In the genomic region with DNA sequence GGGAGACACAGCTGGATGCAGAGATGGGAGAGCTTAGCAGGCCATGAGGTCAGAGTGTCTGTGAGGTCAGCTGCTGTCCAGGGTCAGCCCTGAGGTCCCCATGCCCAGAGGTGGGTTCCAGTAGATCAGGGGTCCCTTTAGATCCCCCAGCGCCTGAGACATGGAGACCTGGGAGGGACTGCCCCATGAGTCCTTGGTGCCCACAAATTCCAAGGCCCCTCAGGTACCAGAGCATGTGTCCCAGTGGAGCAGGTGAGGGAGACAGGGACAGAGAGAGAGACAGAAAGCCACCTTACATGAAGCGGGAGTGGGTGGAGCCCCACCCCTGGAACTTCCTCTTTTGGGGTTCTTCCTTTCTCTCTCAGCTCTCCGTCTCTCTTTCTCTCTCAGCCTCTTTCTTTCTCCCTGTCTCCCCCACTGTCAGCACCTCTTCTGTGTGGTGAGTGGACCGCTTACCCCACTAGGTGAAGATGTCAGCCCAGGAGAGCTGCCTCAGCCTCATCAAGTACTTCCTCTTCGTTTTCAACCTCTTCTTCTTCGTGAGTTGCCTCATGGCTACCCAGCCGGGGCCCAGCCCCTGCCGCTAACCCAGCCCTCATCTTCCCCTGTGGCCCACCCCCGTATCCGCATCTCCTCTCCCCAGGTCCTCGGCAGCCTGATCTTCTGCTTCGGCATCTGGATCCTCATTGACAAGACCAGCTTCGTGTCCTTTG, we compare ENCODE assay signal across 9 cellular contexts. TPM values are rescaled to one million over a fixed set of nuclear protein-coding genes. Genes with fewer than 3 reads are reported as not detected.
DNase-seq lines count a peak whose midpoint lies in the region; ATAC-seq and TF ChIP-seq lines count a peak whose summit lies in the region.
"Had no signal": no experiment of that assay in that cellular context is flagged by ENCODE, and none has a peak within 500 bp of the region (broad histone marks: within the 10 kb centered on the region; RNA-seq: fewer than 3 reads in every experiment).

A gene with protein sequence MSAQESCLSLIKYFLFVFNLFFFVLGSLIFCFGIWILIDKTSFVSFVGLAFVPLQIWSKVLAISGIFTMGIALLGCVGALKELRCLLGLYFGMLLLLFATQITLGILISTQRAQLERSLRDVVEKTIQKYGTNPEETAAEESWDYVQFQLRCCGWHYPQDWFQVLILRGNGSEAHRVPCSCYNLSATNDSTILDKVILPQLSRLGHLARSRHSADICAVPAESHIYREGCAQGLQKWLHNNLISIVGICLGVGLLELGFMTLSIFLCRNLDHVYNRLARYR (plus strand): TSS at position 336 of the 713 bp plus-strand sequence. CDS start 135 bp downstream, at position 471.

- TF ChIP-seq EP300 in esophagus muscularis mucosa (IDR thresholded peaks at IDR 0.05), result no peak

- TF ChIP-seq CTCF in HL-60 (IDR thresholded peaks at IDR 0.05; ENCODE audit: insufficient read depth, low read length), result no peak
- no peak for TF ChIP-seq CTCF in esophagus muscularis mucosa (IDR thresholded peaks at IDR 0.05)

- H3K9me3 Mint-ChIP-seq in activated CD4-positive, alpha-beta T cell treated with anti-CD3 and anti-CD28 coated beads, Interleukin-2, amount 10 ng/mL, durations not matched to agents 7 days and 5 days, result no peaks in the 10 kb centered on the region

- peak within 1 kb of the TSS; percentile 100 for H3K27ac Mint-ChIP-seq in activated CD4-positive, alpha-beta T cell treated with anti-CD3 and anti-CD28 coated beads, Interleukin-2, amount 10 ng/mL, durations not matched to agents 7 days and 5 days

- intact Hi-C loops in esophagus muscularis mucosa (cut with DNase I), result no loop called here

- no peaks in the 10 kb centered on the region for H3K27me3 Mint-ChIP-seq in activated CD4-positive, alpha-beta T cell treated with anti-CD3 and anti-CD28 coated beads, Interleukin-2, amount 10 ng/mL, durations not matched to agents 7 days and 5 days

- POLR2A ChIA-PET in activated CD4-positive, alpha-beta T cell treated with anti-CD3 and anti-CD28 coated beads, Interleukin-2, amount 10 ng/mL, durations not matched to agents 7 days and 5 days (lab: Charles Lee), result no interaction called here

- 69% methylated on average over 12 of the region's 13 CpGs for WGBS in esophagus muscularis mucosa

- H3K27ac ChIP-seq in HL-60 (replicated peaks) (peak within 1 kb of the TSS; percentile 65), esophagus muscularis mucosa (replicated peaks in 1 of 4) (peak within 1 kb of the TSS in 3 of 4 donors; percentile 20 to 47 (median 24))

- DNase-seq in HL-60 (ENCODE audit: low read depth in 1 of 2, low spot score in 1 of 2) (peak; percentile 60 to 71), esophagus muscularis mucosa (ENCODE audit: extremely low spot score) (no peak), NCI-H1436 (lab: John Stamatoyannopoulos, UW) (no peak), globus pallidus (ENCODE audit: low spot score) (no peak)
- DNase-seq in activated CD4-positive, alpha-beta T cell treated with anti-CD3 and anti-CD28 coated beads, Interleukin-2, amount 10 ng/mL, durations not matched to agents 7 days and 5 days, result peak; percentile 69
- peak; percentile 35 to 42 for DNase-seq in stimulated activated CD4-positive, alpha-beta T cell treated with anti-CD3 and anti-CD28 coated beads, Interleukin-4, amount 100 ng/mL, for 4 hours
- DNase-seq: IMR-90 had no signal

- CTCF ChIA-PET in activated CD4-positive, alpha-beta T cell treated with anti-CD3 and anti-CD28 coated beads, Interleukin-2, amount 10 ng/mL, durations not matched to agents 7 days and 5 days (lab: Charles Lee), result interaction anchor here (1.2 to 1.4 kb wide), 2 partner anchors 23 to 138 kb away, joined by 3 read pairs; a partner anchor contains a TSS

- TF ChIP-seq POLR2A in esophagus muscularis mucosa (IDR thresholded peaks at IDR 0.05; ENCODE audit: low read depth), result no peak

- H3K27me3 ChIP-seq in HL-60 (ENCODE audit: insufficient read depth, poor library complexity, severe bottlenecking) (no peaks in the 10 kb centered on the region), esophagus muscularis mucosa (no peaks in the 10 kb centered on the region)

- peak within 1 kb of the TSS; percentile 47 for H3K4me3 ChIP-seq in HL-60 (replicated peaks; ENCODE audit: insufficient read depth, low read length)
- peak within 1 kb of the TSS; percentile 17 to 48 (median 34) for H3K4me3 ChIP-seq in esophagus muscularis mucosa

- H3K4me3 Mint-ChIP-seq in activated CD4-positive, alpha-beta T cell treated with anti-CD3 and anti-CD28 coated beads, Interleukin-2, amount 10 ng/mL, durations not matched to agents 7 days and 5 days, result peak within 1 kb of the TSS; percentile 100

- ATAC-seq in GM21447 (IDR thresholded peaks at IDR 0.05; ENCODE audit: unreplicated experiment) (no peak), GM19463 (IDR thresholded peaks at IDR 0.05; ENCODE audit: unreplicated experiment) (no peak)

- no peaks in the 10 kb centered on the region for H3K9me3 ChIP-seq in esophagus muscularis mucosa

- peaks cover 84% of the 10 kb centered on the region for H3K4me1 Mint-ChIP-seq in activated CD4-positive, alpha-beta T cell treated with anti-CD3 and anti-CD28 coated beads, Interleukin-2, amount 10 ng/mL, durations not matched to agents 7 days and 5 days

- H3K36me3 ChIP-seq in esophagus muscularis mucosa, result peaks cover 0 to 15% (median 2%) of the 10 kb centered on the region in 4 donors

- peaks cover 18 to 31% (median 24%) of the 10 kb centered on the region in 4 donors for H3K4me1 ChIP-seq in esophagus muscularis mucosa

- peaks cover 59% of the 10 kb centered on the region for H3K36me3 Mint-ChIP-seq in activated CD4-positive, alpha-beta T cell treated with anti-CD3 and anti-CD28 coated beads, Interleukin-2, amount 10 ng/mL, durations not matched to agents 7 days and 5 days (ENCODE audit: low read depth)

RNA-seq across cellular contexts. Expression of the gene that starts here (rescaled TPM):
- total RNA-seq in activated CD4-positive, alpha-beta T cell treated with anti-CD3 and anti-CD28 coated beads, Interleukin-2, amount 10 ng/mL, durations not matched to agents 7 days and 5 days, result 100 to 1,000 TPM; 268 to 352 TPM
- 10 to 100 TPM in 2 of 4 donors, 1 to 10 TPM in 2; 8.0 to 22.4 (median 11.6) TPM for total RNA-seq in esophagus muscularis mucosa
- total RNA-seq: IMR-90 had no signal

Comparison
In these comparisons a context has a peak if more than half of its experiments do, and no peak if none do; other contexts are left out.
1. RNA of the gene that starts here (total RNA-seq): 268 to 352 TPM in activated CD4-positive, alpha-beta T cell treated with anti-CD3 and anti-CD28 coated beads, Interleukin-2, amount 10 ng/mL, durations not matched to agents 7 days and 5 days; 8.0 to 22.4 TPM in esophagus muscularis mucosa; every median in the first group is over 10 times any median in the second.
2. DNase-seq: peak in HL-60 (2 of 2), activated CD4-positive, alpha-beta T cell treated with anti-CD3 and anti-CD28 coated beads, Interleukin-2, amount 10 ng/mL, durations not matched to agents 7 days and 5 days (single experiment) and stimulated activated CD4-positive, alpha-beta T cell treated with anti-CD3 and anti-CD28 coated beads, Interleukin-4, amount 100 ng/mL, for 4 hours (2 of 2); none in esophagus muscularis mucosa (single experiment), NCI-H1436 (single experiment) and globus pallidus (single experiment).